29 cellular contexts compared by ENCODE assay signal in the genomic region with DNA sequence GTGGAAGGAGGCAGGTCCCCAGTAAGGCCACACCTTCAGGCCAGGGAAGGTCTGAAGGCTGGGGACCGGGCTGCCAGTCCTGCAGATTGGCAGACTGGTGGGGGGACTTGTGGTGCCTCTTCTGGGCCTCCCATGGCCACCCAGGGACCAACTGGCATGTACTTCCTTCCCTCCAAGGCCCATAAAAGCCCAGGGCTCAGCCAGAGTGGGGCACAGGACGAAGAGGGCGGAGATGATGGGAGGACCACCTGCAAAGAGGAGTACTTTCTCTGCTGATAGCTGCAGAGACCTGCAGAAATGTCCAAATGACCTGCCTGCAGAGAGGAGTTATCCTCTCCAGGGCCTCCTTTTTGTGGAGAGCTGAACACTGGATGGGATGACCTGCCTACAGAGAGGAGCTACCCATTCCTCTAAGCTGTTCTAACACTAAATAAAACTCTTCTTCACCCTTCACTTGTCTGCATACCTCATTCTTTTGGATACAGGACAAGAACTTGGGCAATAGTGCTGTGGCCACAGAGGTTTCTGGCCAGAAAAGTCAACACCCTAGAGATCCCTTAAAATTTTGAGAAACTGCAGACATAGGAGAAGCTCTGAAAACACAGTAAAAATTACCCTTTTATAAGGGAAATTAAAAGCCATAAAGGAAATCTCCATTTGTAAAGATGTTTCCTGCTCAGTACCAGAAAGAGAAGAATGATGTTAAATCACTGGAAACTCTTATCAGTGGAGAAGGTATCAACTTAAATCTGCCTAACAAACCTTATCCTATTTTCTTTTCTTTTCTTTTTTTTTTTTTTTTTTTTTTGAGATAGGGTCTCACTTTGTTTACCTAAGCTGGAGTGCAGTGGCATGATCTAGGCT. TPM values are rescaled to one million over a fixed set of nuclear protein-coding genes. Genes with fewer than 3 reads are reported as not detected.
A peak's percentile ranks its signal among the peaks of the same experiment; 100 is the strongest.
DNase-seq lines count a peak whose midpoint lies in the region; ATAC-seq, FAIRE-seq and TF ChIP-seq lines count a peak whose summit lies in the region.
"Had no signal": no experiment of that assay in that cellular context is flagged by ENCODE, and none has a peak within 500 bp of the region (broad histone marks: within the 10 kb centered on the region; RNA-seq: fewer than 3 reads in every experiment).

No MANE protein-coding gene starts in this region.

- DNase-seq in Right ventricle myocardium inferior (ENCODE audit: missing footprints) (no peak), right atrium auricular region (ENCODE audit: low spot score) (no peak), H1 (ENCODE audit: low read depth in 1 of 2, low spot score in 2 of 2) (peak in 1 of 2 experiments; percentile 56), left ventricle myocardium inferior (no peak), SW 1271 (lab: John Stamatoyannopoulos, UW) (no peak)
- DNase-seq in stimulated activated naive CD4-positive, alpha-beta T cell (lab: John Stamatoyannopoulos, UW), result no peak
- DNase-seq: activated CD4-positive, alpha-beta T cell treated with anti-CD3 and anti-CD28 coated beads, Interleukin-2, amount 10 ng/mL, durations not matched to agents 7 days and 5 days; activated naive CD8-positive, alpha-beta T cell treated with anti-CD3 and anti-CD28 coated beads, Interleukin-2, amount 10 ng/mL, durations not matched to agents 7 days and 5 days; foreskin keratinocyte; hypothalamus; kidney glomerular epithelial cell; naive thymus-derived CD4-positive, alpha-beta T cell; NCI-H1417 treated with DMSO at 0.1 percent for 48 hours; NCI-H2107; stimulated activated CD4-positive, alpha-beta T cell treated with anti-CD3 and anti-CD28 coated beads, Interleukin-4, amount 100 ng/mL, for 4 hours; stimulated activated naive CD8-positive, alpha-beta T cell treated with anti-CD3 and anti-CD28 coated beads, Interleukin-15, amount 100 ng/mL, for 72 hours; T-helper 17 cell had no signal

- peak overlapping the region; percentile 94 for H2BK20ac ChIP-seq in H1 (ENCODE audit: low read length)

- H3K23ac ChIP-seq in H1 (ENCODE audit: insufficient read length), result no peak overlapping the region

- TF ChIP-seq EP300 in H1 (IDR thresholded peaks at IDR 0.05; ENCODE audit: borderline replicate concordance in 1 of 2, low read depth in 2 of 2, low read length in 2 of 2), result no peak

- H4K5ac ChIP-seq in H1 (ENCODE audit: insufficient read length, low read depth, low read length), result peak overlapping the region; percentile 58

- no peaks in the 10 kb centered on the region for H4K20me1 ChIP-seq in H1 (replicated peaks in 1 of 2; ENCODE audit: control insufficient read depth in 1 of 2, insufficient read depth in 2 of 2, low read length in 2 of 2)

- POLR2A ChIA-PET in H1 (lab: Charles Lee; ENCODE audit: partially characterized antibody), result interaction anchor here (1.0 to 1.6 kb wide), 4 partner anchors 9 to 137 kb away, joined by 3 to 4 read pairs (median 4); no protein-coding TSS in a partner anchor

- peak overlapping the region; percentile 77 for H2AK5ac ChIP-seq in H1 (ENCODE audit: low read depth, low read length)

- H2BK120ac ChIP-seq in H1 (replicated peaks; ENCODE audit: low read depth, low read length), result peak overlapping the region; percentile 90

- TF ChIP-seq CTCF in right atrium auricular region (IDR thresholded peaks at IDR 0.05) (no peak), H1 (IDR thresholded peaks at IDR 0.05; ENCODE audit: control extremely low read depth in 1 of 3, insufficient read depth in 1 of 3, low read depth in 1 of 3, low read length in 3 of 3) (no peak), left ventricle myocardium inferior (IDR thresholded peaks at IDR 0.05; ENCODE audit: borderline replicate concordance) (no peak)

- H3K9me3 ChIP-seq in right atrium auricular region (peaks cover 0 to 18% of the 10 kb centered on the region in 2 donors), H1 (ENCODE audit: insufficient read depth in 2 of 2, low read depth in 1 of 2, low read length in 1 of 2) (peaks cover 7 to 17% of the 10 kb centered on the region in 2 experiments; a peak in 3 of 4 replicates), left ventricle myocardium inferior (replicated peaks) (peaks cover 38% of the 10 kb centered on the region)

- no peak for TF ChIP-seq RAD21 in H1 (IDR thresholded peaks at IDR 0.05 in 1 of 2, conservative IDR thresholded peaks at IDR 0.05 in 1 of 2; ENCODE audit: low read depth in 2 of 2, low read length in 2 of 2)

- no peaks in the 10 kb centered on the region for H3K4me1 ChIP-seq in right atrium auricular region
- H3K4me1 ChIP-seq in H1 (replicated peaks in 1 of 4; ENCODE audit: control insufficient read depth in 3 of 4, insufficient read depth in 4 of 4, low read length in 3 of 4), result peaks cover 10 to 24% (median 15%) of the 10 kb centered on the region in 4 experiments
- no peaks in the 10 kb centered on the region for H3K4me1 ChIP-seq in left ventricle myocardium inferior
- H3K4me1 ChIP-seq: foreskin keratinocyte, tibial nerve had no signal

- no peak for FAIRE-seq in H1 (lab: Jason Lieb, UNC)
- FAIRE-seq: colon, endometrium, GM12892, RCC 7860 had no signal

- no peak overlapping the region for H2AFZ ChIP-seq in H1 (ENCODE audit: low read length)

- H3K4ac ChIP-seq in H1 (replicated peaks; ENCODE audit: insufficient read length, low read depth, low read length), result peak overlapping the region; percentile 86

- H3K9ac ChIP-seq in H1 (replicated peaks in 1 of 4; ENCODE audit: extremely low read depth in 1 of 4, low read depth in 3 of 4, low read length in 3 of 4), result no peak overlapping the region; a peak in 1 of 7 replicates

- H4K91ac ChIP-seq in H1 (replicated peaks; ENCODE audit: insufficient read length, low read length), result peak overlapping the region; percentile 97

- no peak overlapping the region for H3K14ac ChIP-seq in H1 (ENCODE audit: insufficient read length)

- H3K27ac ChIP-seq in right atrium auricular region, result peak overlapping the region in 1 of 2 donors; percentile 29
- H3K27ac ChIP-seq in H1 (ENCODE audit: low read depth, low read length), result peak overlapping the region; percentile 60; the same call in 1 of the 2 replicates
- H3K27ac ChIP-seq in left ventricle myocardium inferior (replicated peaks), result peak overlapping the region; percentile 61
- H3K27ac ChIP-seq: 22Rv1, foreskin keratinocyte, tibial nerve had no signal

- H2BK5ac ChIP-seq in H1 (ENCODE audit: low read depth, low read length), result peak overlapping the region; percentile 98

- H3K79me2 ChIP-seq in H1 (ENCODE audit: control insufficient read depth in 1 of 2, insufficient read depth in 2 of 2, low read length in 2 of 2), result no peaks in the 10 kb centered on the region

- CTCF ChIA-PET in H1 (lab: Charles Lee; ENCODE audit: partially characterized antibody), result interaction anchor here (0.7 to 1.7 kb wide), 4 partner anchors 10 to 256 kb away, joined by 3 to 6 read pairs (median 4); no protein-coding TSS in a partner anchor

- H3K23me2 ChIP-seq in H1 (ENCODE audit: low read depth, low read length), result no peaks in the 10 kb centered on the region

- H3K36me3 ChIP-seq in right atrium auricular region (no peaks in the 10 kb centered on the region), H1 (ENCODE audit: control insufficient read depth in 2 of 4, insufficient read depth in 4 of 4, low read length in 3 of 4) (no peaks in the 10 kb centered on the region), left ventricle myocardium inferior (no peaks in the 10 kb centered on the region)
- H3K36me3 ChIP-seq: tibial nerve had no signal

- H3K4me2 ChIP-seq in H1 (ENCODE audit: insufficient read depth in 1 of 2, low read depth in 2 of 2, low read length in 2 of 2), result peak overlapping the region; percentile 4 to 20; a peak in 2 of 4 replicates

- peak overlapping the region; percentile 99 for H3K18ac ChIP-seq in H1 (ENCODE audit: extremely low read depth, low read length)

- 0 out of 2 replicates have a peak overlapping the region, but pooled peaks have one; percentile 83 for H2BK15ac ChIP-seq in H1 (ENCODE audit: low read length)

- H3K56ac ChIP-seq in H1 (replicated peaks; ENCODE audit: insufficient read length, low read depth, low read length), result peak overlapping the region; percentile 52

- WGBS in H1 (ENCODE audit: extremely low coverage in 1 of 2, insufficient coverage in 1 of 2, insufficient read length in 1 of 2, insufficient replicate concordance in 2 of 2, low coverage in 1 of 2, low lambda C conversion rate in 2 of 2, missing lambda C conversion rate in 1 of 2), 2 experiments, result 85% methylated on average over 3 of the region's 3 CpGs; no CpG with 5 or more reads in 1 of the 2 experiments

- H4K8ac ChIP-seq in H1 (ENCODE audit: extremely low read depth, insufficient read depth, low read length), result peak overlapping the region; percentile 39; the same call in 1 of the 2 replicates

- H3K4me3 ChIP-seq in right atrium auricular region, result no peak overlapping the region
- no peak overlapping the region; a peak in 1 of 8 replicates for H3K4me3 ChIP-seq in H1 (ENCODE audit: extremely low read depth in 1 of 4, insufficient read depth in 2 of 4, low read depth in 3 of 4, low read length in 4 of 4)
- no peak overlapping the region for H3K4me3 ChIP-seq in left ventricle myocardium inferior
- H3K4me3 ChIP-seq: tibial nerve had no signal

- no peak for TF ChIP-seq POLR2A in H1 (IDR thresholded peaks at IDR 0.05; ENCODE audit: control extremely low read depth in 1 of 2, low read depth in 2 of 2, low read length in 2 of 2)
- no peak for TF ChIP-seq POLR2A in GM18505 (IDR thresholded peaks at IDR 0.05; ENCODE audit: borderline replicate concordance, extremely low read depth, insufficient read depth, insufficient read length)

- H3K27me3 ChIP-seq in right atrium auricular region, result no peaks in the 10 kb centered on the region
- H3K27me3 ChIP-seq in H1 (replicated peaks in 1 of 4; ENCODE audit: control insufficient read depth in 3 of 4, extremely low read depth in 1 of 4, insufficient read depth in 3 of 4, low read length in 3 of 4), result no peaks in the 10 kb centered on the region
- H3K27me3 ChIP-seq in left ventricle myocardium inferior (ENCODE audit: low read depth), result no peaks in the 10 kb centered on the region
- H3K27me3 ChIP-seq: tibial nerve had no signal

- intact Hi-C loops in Right ventricle myocardium inferior (cut with DNase I) (no loop called here), left ventricle myocardium inferior (cut with micrococcal nuclease) (no loop called here)

- ATAC-seq in Right ventricle myocardium inferior (peak; percentile 85), HG02981 (IDR thresholded peaks at IDR 0.05; ENCODE audit: unreplicated experiment) (no peak), GM18505 (IDR thresholded peaks at IDR 0.05; ENCODE audit: unreplicated experiment) (no peak)
- ATAC-seq: foreskin keratinocyte; naive thymus-derived CD4-positive, alpha-beta T cell; stimulated activated naive CD8-positive, alpha-beta T cell treated with anti-CD3 and anti-CD28 coated beads, Interleukin-15, amount 100 ng/mL, for 72 hours; T-helper 17 cell had no signal

- peak overlapping the region; percentile 90; the same call in 1 of the 2 replicates for H2BK12ac ChIP-seq in H1 (ENCODE audit: low read depth, low read length)

- no peaks in the 10 kb centered on the region for H3K79me1 ChIP-seq in H1 (ENCODE audit: low read depth, low read length)

RNA-seq across cellular contexts. Expression of gene PRF1, which starts 20.7 kb away (rescaled TPM):
- total RNA-seq in Right ventricle myocardium inferior (4.3 TPM), right atrium auricular region (1 to 10 TPM; 1.1 to 1.4 TPM), left ventricle myocardium inferior (2.6 TPM)
- total RNA-seq in H1 (2021; fragmentation: NEBNext Ultra II Directional; extraction: Animal tissue kit (Norgen Biotek cat#: 25700)), result not detected in 2 replicates
- 0.06 and 0.15 TPM in 2 replicates for polyA plus RNA-seq in H1 (2011; rRNA removed)
- polyA plus RNA-seq in H1 (2011; cell fraction: cytosol; rRNA removed), result not detected
- 0.06 TPM for polyA plus RNA-seq in H1 (2011; cell fraction: nucleus; rRNA removed)
- not detected in 4 replicates for polyA plus RNA-seq in H1 (2012, experiment 1 of 2)
- not detected for polyA plus RNA-seq in H1 (2012, experiment 2 of 2)
- 0.06 TPM for polyA plus RNA-seq in H1 (2013, experiment 1 of 2)
- polyA plus RNA-seq in H1 (2013, experiment 2 of 2), result 0.09 TPM
- 0.07 TPM in 1 of 2 replicates, not detected in the other for polyA minus RNA-seq in H1 (2011; rRNA and poly(A)+ RNA removed)
- not detected for polyA minus RNA-seq in H1 (2011; cell fraction: cytosol; rRNA and poly(A)+ RNA removed)
- not detected for polyA minus RNA-seq in H1 (2011; cell fraction: nucleus; rRNA and poly(A)+ RNA removed)
- total RNA-seq: foreskin keratinocyte, MCF 10A, NCI-H460, renal cortical epithelial cell, SK-MEL-5 had no signal
- polyA plus RNA-seq: foreskin keratinocyte had no signal

RNA-seq across cellular contexts. Expression of gene ADAMTS14, which starts 49.1 kb away (rescaled TPM):
- 0.43 TPM for total RNA-seq in Right ventricle myocardium inferior
- total RNA-seq in right atrium auricular region, result not detected
- total RNA-seq in H1 (2021; fragmentation: NEBNext Ultra II Directional; extraction: Animal tissue kit (Norgen Biotek cat#: 25700)), result 2.3 TPM in 2 replicates
- 2.0 and 3.2 TPM in 2 replicates for polyA plus RNA-seq in H1 (2011; rRNA removed)
- polyA plus RNA-seq in H1 (2011; cell fraction: cytosol; rRNA removed), result 2.9 TPM
- 14.8 TPM for polyA plus RNA-seq in H1 (2011; cell fraction: nucleus; rRNA removed)
- 1.5 to 2.4 TPM (median 2.2 TPM) in 4 replicates for polyA plus RNA-seq in H1 (2012, experiment 1 of 2)
- polyA plus RNA-seq in H1 (2012, experiment 2 of 2), result 0.80 TPM
- 1.9 TPM for polyA plus RNA-seq in H1 (2013, experiment 1 of 2)
- polyA plus RNA-seq in H1 (2013, experiment 2 of 2), result 1.6 TPM
- 1.1 TPM in 2 replicates for polyA minus RNA-seq in H1 (2011; rRNA and poly(A)+ RNA removed)
- 1.7 TPM for polyA minus RNA-seq in H1 (2011; cell fraction: cytosol; rRNA and poly(A)+ RNA removed)
- polyA minus RNA-seq in H1 (2011; cell fraction: nucleus; rRNA and poly(A)+ RNA removed), result 3.4 TPM
- 0.47 TPM for total RNA-seq in left ventricle myocardium inferior
- total RNA-seq: activated CD4-positive, alpha-beta T cell treated with anti-CD3 and anti-CD28 coated beads, Interleukin-2, amount 10 ng/mL, durations not matched to agents 7 days and 5 days; activated naive CD8-positive, alpha-beta T cell treated with anti-CD3 and anti-CD28 coated beads, Interleukin-2, amount 10 ng/mL, durations not matched to agents 7 days and 5 days; foreskin keratinocyte; MCF 10A; T-helper 17 cell had no signal
- polyA plus RNA-seq: naive thymus-derived CD4-positive, alpha-beta T cell had no signal
